ENCODE assay signal across 13 cellular contexts in genomic region chr17:46159686-46160085, GRCh38. TPM values are rescaled to one million over a fixed set of nuclear protein-coding genes. Genes with fewer than 3 reads are reported as not detected.
DNase-seq lines count a peak whose midpoint lies in the region; ATAC-seq and TF ChIP-seq lines count a peak whose summit lies in the region.
"Had no signal": no experiment of that assay in that cellular context is flagged by ENCODE, and none has a peak within 500 bp of the region (broad histone marks: within the 10 kb centered on the region; RNA-seq: fewer than 3 reads in every experiment).

No MANE protein-coding gene starts in this region.

- no CpG with 5 or more reads among the region's 2 CpGs for WGBS in neuronal stem cell (ENCODE audit: extremely low coverage in 2 of 2, insufficient read length in 2 of 2, insufficient replicate concordance in 1 of 2), 2 donors

- H3K4me3 ChIP-seq in foreskin fibroblast (ENCODE audit: low read depth in 1 of 2, low read length in 2 of 2) = no peak overlapping the region
- H3K4me3 ChIP-seq in skeletal muscle satellite cell (ENCODE audit: low read length) = no peak overlapping the region
- H3K4me3 ChIP-seq in neuronal stem cell (ENCODE audit: low read length in 2 of 2) = no peak overlapping the region

- H3K23ac ChIP-seq in neuronal stem cell (ENCODE audit: low read depth, low read length, poor library complexity) = no peak overlapping the region

- no peak overlapping the region for H2AFZ ChIP-seq in neuronal stem cell (ENCODE audit: low read length)

- no peak overlapping the region for H2AK5ac ChIP-seq in neuronal stem cell (ENCODE audit: low read depth, low read length)

- H2BK120ac ChIP-seq in neuronal stem cell (ENCODE audit: low read depth, low read length) = no peak overlapping the region

- no peak overlapping the region for H2BK12ac ChIP-seq in neuronal stem cell (ENCODE audit: low read length)

- H4K8ac ChIP-seq in neuronal stem cell (ENCODE audit: low read depth, low read length) = no peak overlapping the region

- TF ChIP-seq CTCF in foreskin fibroblast (IDR thresholded peaks at IDR 0.05; ENCODE audit: low read depth, low read length) (no peak), omental fat pad (IDR thresholded peaks at IDR 0.05) (no peak)

- H3K4me2 ChIP-seq in skeletal muscle satellite cell (ENCODE audit: low read length) (peak overlapping the region; percentile 19), neuronal stem cell (ENCODE audit: insufficient read depth, low read length, poor library complexity, severe bottlenecking) (no peak overlapping the region)

- peaks cover 2% of the 10 kb centered on the region for H3K79me1 ChIP-seq in neuronal stem cell (ENCODE audit: low read depth, low read length)

- peaks cover 0 to 7% of the 10 kb centered on the region in 2 donors for H3K36me3 Mint-ChIP-seq in activated T-cell treated with anti-CD3 and anti-CD28 coated beads, Interleukin-2, amount 50 U/mL, for 72 hours (ENCODE audit: insufficient read depth in 2 of 2)
- H3K36me3 Mint-ChIP-seq in activated T-cell treated with anti-CD3 and anti-CD28 coated beads, Interleukin-2, amount 50 U/mL, for 4 hours (ENCODE audit: insufficient read depth) = peaks cover 20% of the 10 kb centered on the region
- H3K36me3 Mint-ChIP-seq in T-helper 17 cell (ENCODE audit: low read depth) = peaks cover 5% of the 10 kb centered on the region

- no peak for ATAC-seq in activated T-cell treated with anti-CD3 and anti-CD28 coated beads, Interleukin-2, amount 50 U/mL, for 72 hours (replicated peaks in 1 of 2)
- ATAC-seq in activated T-cell treated with anti-CD3 and anti-CD28 coated beads, Interleukin-2, amount 50 U/mL, for 4 hours = no peak
- ATAC-seq in T-helper 17 cell = no peak
- no peak for ATAC-seq in omental fat pad (ENCODE audit: low FRiP score)

- no peaks in the 10 kb centered on the region for H3K9me3 Mint-ChIP-seq in activated T-cell treated with anti-CD3 and anti-CD28 coated beads, Interleukin-2, amount 50 U/mL, for 72 hours
- H3K9me3 Mint-ChIP-seq in activated T-cell treated with anti-CD3 and anti-CD28 coated beads, Interleukin-2, amount 50 U/mL, for 4 hours = no peaks in the 10 kb centered on the region
- H3K9me3 Mint-ChIP-seq: naive B cell had no signal

- no peaks in the 10 kb centered on the region for H3K9me3 ChIP-seq in T-helper 17 cell (ENCODE audit: control insufficient read depth, low read length, poor library complexity, severe bottlenecking)
- H3K9me3 ChIP-seq in skeletal muscle satellite cell (replicated peaks; ENCODE audit: low read length) = no peaks in the 10 kb centered on the region
- H3K9me3 ChIP-seq in neuronal stem cell (replicated peaks in 1 of 2; ENCODE audit: control insufficient read depth in 2 of 2, insufficient read depth in 1 of 2, low read depth in 1 of 2, low read length in 2 of 2) = peaks cover 0 to 13% of the 10 kb centered on the region in 2 donors

- no peak overlapping the region for H3K27ac ChIP-seq in neuronal stem cell (replicated peaks; ENCODE audit: low read length)

- no peak overlapping the region for H2BK5ac ChIP-seq in neuronal stem cell (ENCODE audit: low read length)

- no peak overlapping the region for H3K9ac ChIP-seq in skeletal muscle satellite cell (ENCODE audit: low read depth, low read length)
- no peak overlapping the region for H3K9ac ChIP-seq in neuronal stem cell (ENCODE audit: low read depth, low read length, poor library complexity)

- no peak overlapping the region for H3K4ac ChIP-seq in neuronal stem cell (ENCODE audit: low read length)

- H3K27me3 Mint-ChIP-seq in activated T-cell treated with anti-CD3 and anti-CD28 coated beads, Interleukin-2, amount 50 U/mL, for 72 hours (ENCODE audit: low read depth) = no peaks in the 10 kb centered on the region
- H3K27me3 Mint-ChIP-seq in activated T-cell treated with anti-CD3 and anti-CD28 coated beads, Interleukin-2, amount 50 U/mL, for 4 hours (ENCODE audit: low read depth) = no peaks in the 10 kb centered on the region
- H3K27me3 Mint-ChIP-seq in T-helper 17 cell = no peaks in the 10 kb centered on the region
- H3K27me3 Mint-ChIP-seq: naive B cell had no signal

- no peak for DNase-seq in activated T-cell treated with anti-CD3 and anti-CD28 coated beads, Interleukin-2, amount 50 U/mL, for 72 hours
- DNase-seq in activated T-cell treated with anti-CD3 and anti-CD28 coated beads, Interleukin-2, amount 50 U/mL, for 4 hours = no peak
- DNase-seq in T-helper 17 cell = no peak
- peak; percentile 70 to 77 for DNase-seq in foreskin fibroblast
- DNase-seq in neuronal stem cell (ENCODE audit: low spot score) = no peak
- DNase-seq in omental fat pad (ENCODE audit: low spot score) = no peak
- no peak for DNase-seq in activated CD4-positive, alpha-beta T cell treated with anti-CD3 and anti-CD28 coated beads, Interleukin-2, amount 50 U/mL, for 1 hour
- DNase-seq: dermis blood vessel endothelial cell, naive B cell, NCI-H146, substantia nigra, T1000 had no signal

- H3K27me3 ChIP-seq in skeletal muscle satellite cell (ENCODE audit: control insufficient read depth, insufficient read depth, low read length) (no peaks in the 10 kb centered on the region), neuronal stem cell (ENCODE audit: control insufficient read depth in 3 of 3, insufficient read depth in 3 of 3, low read depth in 1 of 3, low read length in 3 of 3) (no peaks in the 10 kb centered on the region)

- H4K91ac ChIP-seq in neuronal stem cell (ENCODE audit: low read depth, low read length, poor library complexity) = no peak overlapping the region

- H3K4me1 ChIP-seq in skeletal muscle satellite cell (ENCODE audit: control insufficient read depth, insufficient read depth, low read length) (peaks cover 56% of the 10 kb centered on the region), neuronal stem cell (ENCODE audit: control insufficient read depth in 2 of 2, insufficient read depth in 1 of 2, low read depth in 1 of 2, low read length in 2 of 2) (peaks cover 0 to 4% of the 10 kb centered on the region in 2 donors)

- H3K27ac Mint-ChIP-seq in activated T-cell treated with anti-CD3 and anti-CD28 coated beads, Interleukin-2, amount 50 U/mL, for 72 hours = peak overlapping the region; percentile 79
- peak overlapping the region; percentile 75 for H3K27ac Mint-ChIP-seq in T-helper 17 cell

- no peaks in the 10 kb centered on the region for H3K36me3 ChIP-seq in skeletal muscle satellite cell (ENCODE audit: insufficient read depth, low read length)
- H3K36me3 ChIP-seq in neuronal stem cell (replicated peaks in 1 of 2; ENCODE audit: control insufficient read depth in 2 of 2, insufficient read depth in 2 of 2, low read length in 2 of 2) = peaks cover 2 to 62% of the 10 kb centered on the region in 2 donors

- H2BK15ac ChIP-seq in neuronal stem cell (ENCODE audit: low read length) = no peak overlapping the region

- peaks cover 93% of the 10 kb centered on the region for H3K4me1 Mint-ChIP-seq in activated T-cell treated with anti-CD3 and anti-CD28 coated beads, Interleukin-2, amount 50 U/mL, for 72 hours (ENCODE audit: low read depth)
- peaks cover 90% of the 10 kb centered on the region for H3K4me1 Mint-ChIP-seq in activated T-cell treated with anti-CD3 and anti-CD28 coated beads, Interleukin-2, amount 50 U/mL, for 4 hours (ENCODE audit: low read depth)
- H3K4me1 Mint-ChIP-seq in T-helper 17 cell = peaks cover 82% of the 10 kb centered on the region

- H3K14ac ChIP-seq in neuronal stem cell (ENCODE audit: low read length) = no peak overlapping the region

- H3K4me3 Mint-ChIP-seq in activated T-cell treated with anti-CD3 and anti-CD28 coated beads, Interleukin-2, amount 50 U/mL, for 72 hours = peak overlapping the region in 1 of 2 donors; percentile 50
- H3K4me3 Mint-ChIP-seq in activated T-cell treated with anti-CD3 and anti-CD28 coated beads, Interleukin-2, amount 50 U/mL, for 4 hours = no peak overlapping the region
- no peak overlapping the region for H3K4me3 Mint-ChIP-seq in T-helper 17 cell

- H3K18ac ChIP-seq in neuronal stem cell (ENCODE audit: low read length) = no peak overlapping the region

RNA-seq across cellular contexts. Expression of gene KANSL1, which starts 33.5 kb away (rescaled TPM):
- 100 to 1,000 TPM in 1 of 2 donors, 10 to 100 TPM in 1; 73.5 to 130 TPM for total RNA-seq in activated T-cell treated with anti-CD3 and anti-CD28 coated beads, Interleukin-2, amount 50 U/mL, for 72 hours
- 10 to 100 TPM; 44.1 to 58.1 (median 47.7) TPM for total RNA-seq in activated T-cell treated with anti-CD3 and anti-CD28 coated beads, Interleukin-2, amount 50 U/mL, for 4 hours
- total RNA-seq in T-helper 17 cell (100 to 1,000 TPM; 142 to 187 TPM), omental fat pad (100 to 1,000 TPM in 1 of 4 donors, 10 to 100 TPM in 3; 48.9 to 109 (median 57.4) TPM)
- total RNA-seq in skeletal muscle satellite cell (2012; rRNA removed) = 34.7 and 35.5 TPM in 2 replicates
- polyA plus RNA-seq in neuronal stem cell (2013, experiment 1 of 2) = 50.1 TPM
- polyA plus RNA-seq in neuronal stem cell (2013, experiment 2 of 2) = 49.2 TPM

Comparison
In these comparisons a context has a peak if more than half of its experiments do, and no peak if none do; other contexts are left out.
1. DNase-seq: peak in foreskin fibroblast (2 of 2); none in activated T-cell treated with anti-CD3 and anti-CD28 coated beads, Interleukin-2, amount 50 U/mL, for 72 hours (0 of 2), activated T-cell treated with anti-CD3 and anti-CD28 coated beads, Interleukin-2, amount 50 U/mL, for 4 hours (single experiment), T-helper 17 cell (0 of 3), neuronal stem cell (single experiment), omental fat pad (single experiment) and activated CD4-positive, alpha-beta T cell treated with anti-CD3 and anti-CD28 coated beads, Interleukin-2, amount 50 U/mL, for 1 hour (single experiment).